In genomic region chr10:103238506-103239252, GRCh38 we compare ENCODE assay signal across 10 cellular contexts. TPM values are rescaled to one million over a fixed set of nuclear protein-coding genes. Genes with fewer than 3 reads are reported as not detected.
DNase-seq lines count a peak whose midpoint lies in the region; ATAC-seq and TF ChIP-seq lines count a peak whose summit lies in the region.
"Had no signal": no experiment of that assay in that cellular context is flagged by ENCODE, and none has a peak within 500 bp of the region (broad histone marks: within the 10 kb centered on the region; RNA-seq: fewer than 3 reads in every experiment).

No MANE protein-coding gene starts in this region.

- intact Hi-C loops in sigmoid colon (cut with DNase I) = no loop called here

- ATAC-seq in left lobe of liver (peak; percentile 50), HG02763 (IDR thresholded peaks at IDR 0.05; ENCODE audit: unreplicated experiment) (no peak), GM18519 (IDR thresholded peaks at IDR 0.05; ENCODE audit: low FRiP score, unreplicated experiment) (no peak)

- no peak for TF ChIP-seq CTCF in sigmoid colon (IDR thresholded peaks at IDR 0.05)

- DNase-seq in ACHN (peak; percentile 30), HuH-7.5 (ENCODE audit: low spot score) (peak; percentile 32), cerebellar cortex (ENCODE audit: low spot score) (peak; percentile 82), left lobe of liver (ENCODE audit: low spot score) (no peak), NOMO-1 treated with dmso at 0.1 percent for 144 hours (lab: John Stamatoyannopoulos, UW; ENCODE audit: unreplicated experiment) (no peak), sigmoid colon (no peak)
- DNase-seq: effector CD4-positive, alpha-beta T cell; T-helper 2 cell had no signal

- H3K27ac ChIP-seq in sigmoid colon = no peak overlapping the region

- H3K27me3 ChIP-seq in sigmoid colon = no peaks in the 10 kb centered on the region

- H3K9me3 ChIP-seq in sigmoid colon = no peaks in the 10 kb centered on the region

- no peaks in the 10 kb centered on the region for H3K36me3 ChIP-seq in sigmoid colon

- H3K4me3 ChIP-seq in sigmoid colon = no peak overlapping the region

- peaks cover 0 to 14% (median 11%) of the 10 kb centered on the region in 4 donors for H3K4me1 ChIP-seq in sigmoid colon

- TF ChIP-seq POLR2A in sigmoid colon (IDR thresholded peaks at IDR 0.05) = no peak

- in situ Hi-C loops in ACHN (cut with HindIII; ENCODE audit: low pct_ligation_motif_present, low pct_unique_long_range_greater_than_20kb, low sequenced_read_pairs) = no loop called here

- no peak for TF ChIP-seq EP300 in sigmoid colon (IDR thresholded peaks at IDR 0.05)

- 55 to 76% methylated on average over 11 of the region's 11 CpGs for WGBS in sigmoid colon, 2 donors

RNA-seq across cellular contexts. Expression of gene RPEL1, which starts 7.0 kb away (rescaled TPM):
- total RNA-seq in left lobe of liver = not detected
- not detected for total RNA-seq in sigmoid colon
- polyA plus RNA-seq in sigmoid colon = under 1 TPM in 1 of 3 donors, not detected in 2; 0.03 TPM

RNA-seq across cellular contexts. Expression of gene INA, which starts 38.3 kb away (rescaled TPM):
- total RNA-seq in left lobe of liver (not detected), sigmoid colon (10 to 100 TPM in 2 of 4 donors, 1 to 10 TPM in 2; 3.9 to 11.8 (median 7.8) TPM)
- polyA plus RNA-seq in sigmoid colon = 1 to 10 TPM in 1 of 3 donors, not detected in 2; 2.0 TPM

RNA-seq across cellular contexts. Expression of gene NT5C2, which starts 45.6 kb away (rescaled TPM):
- total RNA-seq in left lobe of liver (21.3 TPM), sigmoid colon (10 to 100 TPM; 37.7 to 51.4 (median 46.9) TPM)
- 10 to 100 TPM; 49.2 to 61.5 (median 53.1) TPM for polyA plus RNA-seq in sigmoid colon

Comparison
In these comparisons a context has a peak if more than half of its experiments do, and no peak if none do; other contexts are left out.
1. DNase-seq: peak in ACHN (single experiment), HuH-7.5 (single experiment) and cerebellar cortex (single experiment); none in left lobe of liver (single experiment), NOMO-1 treated with dmso at 0.1 percent for 144 hours (single experiment) and sigmoid colon (single experiment).